ENCODE assay signal across 14 cellular contexts in the genomic region with DNA sequence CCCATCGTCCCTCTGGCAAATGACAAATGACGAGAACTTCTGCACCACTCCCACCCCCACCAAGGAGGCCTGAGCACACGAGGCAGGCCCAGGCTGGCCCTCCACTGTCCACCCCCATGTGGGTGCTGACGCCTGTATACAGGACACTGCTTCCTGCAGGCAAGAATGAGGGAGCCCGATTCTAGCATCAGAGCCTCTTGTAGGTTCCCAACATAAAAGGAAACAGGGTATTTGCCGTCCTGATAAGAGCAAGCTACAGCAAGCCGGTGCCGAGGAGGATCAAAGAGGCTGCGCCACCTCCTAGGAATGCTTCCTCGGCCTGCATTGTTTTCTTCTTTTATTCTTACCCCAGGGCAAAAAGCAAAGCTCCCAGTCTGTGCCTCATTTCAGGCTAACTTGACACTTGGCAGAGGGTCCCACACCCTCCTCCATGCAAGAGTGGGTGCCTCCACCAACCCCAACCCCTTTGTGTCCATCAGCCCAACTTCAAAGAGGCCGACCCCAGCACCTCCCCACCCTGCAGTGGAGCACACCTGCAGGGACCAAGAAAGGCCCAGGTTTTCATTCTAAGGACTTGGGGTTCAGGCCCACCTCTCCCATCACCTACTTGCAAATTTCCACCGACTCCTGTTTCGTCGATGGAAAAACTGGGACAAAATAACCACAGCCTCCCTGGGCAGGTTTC. TPM values are rescaled to one million over a fixed set of nuclear protein-coding genes. Genes with fewer than 3 reads are reported as not detected.
DNase-seq lines count a peak whose midpoint lies in the region; ATAC-seq and TF ChIP-seq lines count a peak whose summit lies in the region.
"Had no signal": no experiment of that assay in that cellular context is flagged by ENCODE, and none has a peak within 500 bp of the region (broad histone marks: within the 10 kb centered on the region; RNA-seq: fewer than 3 reads in every experiment).

No MANE protein-coding gene starts in this region.

- no peaks in the 10 kb centered on the region for H3K9me2 ChIP-seq in SK-N-SH

- H3K4me2 ChIP-seq in SK-N-SH = peak overlapping the region; percentile 17; the same call in 1 of the 2 replicates

- intact Hi-C loops in sciatic nerve (cut with DNase I) = no loop called here

- POLR2A ChIA-PET in SK-N-SH (lab: Yijun Ruan, JAX) = no interaction called here

- peaks cover 63% of the 10 kb centered on the region for H3K79me2 ChIP-seq in SK-N-SH (ENCODE audit: insufficient read depth)

- H3K27me3 ChIP-seq in SK-N-SH (ENCODE audit: insufficient read depth) = no peaks in the 10 kb centered on the region

- DNase-seq in ELF-1 (ENCODE audit: low read depth, low spot score) = peak; percentile 96
- no peak for DNase-seq in SK-N-SH
- peak; percentile 73 for DNase-seq in iPS-NIHi7 (ENCODE audit: extremely low spot score)
- no peak for DNase-seq in sciatic nerve (ENCODE audit: low spot score)
- DNase-seq in amniotic stem cell (lab: John Stamatoyannopoulos, UW) = no peak
- DNase-seq in activated CD8-positive, alpha-beta memory T cell treated with anti-CD3 and anti-CD28 coated beads, Interleukin-2, amount 50 U/mL, for 48 hours = no peak
- DNase-seq: Calu3; effector memory CD4-positive, alpha-beta T cell; Kasumi-1; NCI-H1694; NCI-H82; Right ventricle myocardium superior had no signal

- no peaks in the 10 kb centered on the region for H3K9me3 ChIP-seq in SK-N-SH

- TF ChIP-seq EP300 in SK-N-SH (IDR thresholded peaks at IDR 0.05; ENCODE audit: borderline replicate concordance in 1 of 2, low read depth in 1 of 2, low read length in 1 of 2) = no peak

- peaks cover 8% of the 10 kb centered on the region; the same call in 1 of the 2 replicates for H4K20me1 ChIP-seq in SK-N-SH (ENCODE audit: insufficient read depth)

- ATAC-seq in sciatic nerve = peak; percentile 21
- ATAC-seq in GM19328 (IDR thresholded peaks at IDR 0.05; ENCODE audit: unreplicated experiment) = no peak
- no peak for ATAC-seq in GM21367 (IDR thresholded peaks at IDR 0.05; ENCODE audit: unreplicated experiment)

- H3K36me3 ChIP-seq in SK-N-SH (replicated peaks in 1 of 2; ENCODE audit: control insufficient read depth in 1 of 2, insufficient read depth in 2 of 2, low read length in 1 of 2) = peaks cover 0 to 20% of the 10 kb centered on the region in 2 experiments

- WGBS in SK-N-SH (ENCODE audit: low lambda C conversion rate) = 90% methylated on average over 14 of the region's 14 CpGs

- no peak for TF ChIP-seq RAD21 in SK-N-SH (IDR thresholded peaks at IDR 0.05; ENCODE audit: low read length)

- no peak overlapping the region for H3K4me3 ChIP-seq in SK-N-SH (ENCODE audit: low read depth in 2 of 2, low read length in 1 of 2)

- 0 out of 4 replicates have a peak overlapping the region, but pooled peaks of 1 of the 2 experiments have one; percentile 3 for H3K27ac ChIP-seq in SK-N-SH (ENCODE audit: low read depth in 2 of 2, low read length in 1 of 2)

- CTCF ChIA-PET in SK-N-SH (lab: Yijun Ruan, JAX) = no interaction called here

- no peak for TF ChIP-seq CTCF in SK-N-SH (IDR thresholded peaks at IDR 0.05)

- H2AFZ ChIP-seq in SK-N-SH (ENCODE audit: low read depth) = no peak overlapping the region

- H3F3A ChIP-seq in SK-N-SH (replicated peaks; ENCODE audit: insufficient read depth) = peaks cover 13% of the 10 kb centered on the region

- H3K9ac ChIP-seq in SK-N-SH = no peak overlapping the region

- H3K4me1 ChIP-seq in SK-N-SH (ENCODE audit: control insufficient read depth in 1 of 2, insufficient read depth in 2 of 2, low read depth in 1 of 2, low read length in 1 of 2) = peaks cover 3 to 21% of the 10 kb centered on the region in 2 experiments; a peak in 3 of 4 replicates

TF ChIP-seq in SK-N-SH, 30 proteins besides CTCF, POLR2A, EP300 and RAD21:
- TF ChIP-seq FOXM1 (IDR thresholded peaks at IDR 0.05; ENCODE audit: low read depth) = no peak
- 0 out of 2 replicates have a peak, but pooled peaks have one; percentile 11 for TF ChIP-seq POLR2AphosphoS5 (IDR thresholded peaks at IDR 0.05; ENCODE audit: low read depth, low read length)
- TF ChIP-seq, protein P1, sequence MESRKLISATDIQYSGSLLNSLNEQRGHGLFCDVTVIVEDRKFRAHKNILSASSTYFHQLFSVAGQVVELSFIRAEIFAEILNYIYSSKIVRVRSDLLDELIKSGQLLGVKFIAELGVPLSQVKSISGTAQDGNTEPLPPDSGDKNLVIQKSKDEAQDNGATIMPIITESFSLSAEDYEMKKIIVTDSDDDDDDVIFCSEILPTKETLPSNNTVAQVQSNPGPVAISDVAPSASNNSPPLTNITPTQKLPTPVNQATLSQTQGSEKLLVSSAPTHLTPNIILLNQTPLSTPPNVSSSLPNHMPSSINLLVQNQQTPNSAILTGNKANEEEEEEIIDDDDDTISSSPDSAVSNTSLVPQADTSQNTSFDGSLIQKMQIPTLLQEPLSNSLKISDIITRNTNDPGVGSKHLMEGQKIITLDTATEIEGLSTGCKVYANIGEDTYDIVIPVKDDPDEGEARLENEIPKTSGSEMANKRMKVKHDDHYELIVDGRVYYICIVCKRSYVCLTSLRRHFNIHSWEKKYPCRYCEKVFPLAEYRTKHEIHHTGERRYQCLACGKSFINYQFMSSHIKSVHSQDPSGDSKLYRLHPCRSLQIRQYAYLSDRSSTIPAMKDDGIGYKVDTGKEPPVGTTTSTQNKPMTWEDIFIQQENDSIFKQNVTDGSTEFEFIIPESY (IDR thresholded peaks at IDR 0.05; ENCODE audit: borderline replicate concordance, low read depth) = no peak
- TF ChIP-seq, protein P2, sequence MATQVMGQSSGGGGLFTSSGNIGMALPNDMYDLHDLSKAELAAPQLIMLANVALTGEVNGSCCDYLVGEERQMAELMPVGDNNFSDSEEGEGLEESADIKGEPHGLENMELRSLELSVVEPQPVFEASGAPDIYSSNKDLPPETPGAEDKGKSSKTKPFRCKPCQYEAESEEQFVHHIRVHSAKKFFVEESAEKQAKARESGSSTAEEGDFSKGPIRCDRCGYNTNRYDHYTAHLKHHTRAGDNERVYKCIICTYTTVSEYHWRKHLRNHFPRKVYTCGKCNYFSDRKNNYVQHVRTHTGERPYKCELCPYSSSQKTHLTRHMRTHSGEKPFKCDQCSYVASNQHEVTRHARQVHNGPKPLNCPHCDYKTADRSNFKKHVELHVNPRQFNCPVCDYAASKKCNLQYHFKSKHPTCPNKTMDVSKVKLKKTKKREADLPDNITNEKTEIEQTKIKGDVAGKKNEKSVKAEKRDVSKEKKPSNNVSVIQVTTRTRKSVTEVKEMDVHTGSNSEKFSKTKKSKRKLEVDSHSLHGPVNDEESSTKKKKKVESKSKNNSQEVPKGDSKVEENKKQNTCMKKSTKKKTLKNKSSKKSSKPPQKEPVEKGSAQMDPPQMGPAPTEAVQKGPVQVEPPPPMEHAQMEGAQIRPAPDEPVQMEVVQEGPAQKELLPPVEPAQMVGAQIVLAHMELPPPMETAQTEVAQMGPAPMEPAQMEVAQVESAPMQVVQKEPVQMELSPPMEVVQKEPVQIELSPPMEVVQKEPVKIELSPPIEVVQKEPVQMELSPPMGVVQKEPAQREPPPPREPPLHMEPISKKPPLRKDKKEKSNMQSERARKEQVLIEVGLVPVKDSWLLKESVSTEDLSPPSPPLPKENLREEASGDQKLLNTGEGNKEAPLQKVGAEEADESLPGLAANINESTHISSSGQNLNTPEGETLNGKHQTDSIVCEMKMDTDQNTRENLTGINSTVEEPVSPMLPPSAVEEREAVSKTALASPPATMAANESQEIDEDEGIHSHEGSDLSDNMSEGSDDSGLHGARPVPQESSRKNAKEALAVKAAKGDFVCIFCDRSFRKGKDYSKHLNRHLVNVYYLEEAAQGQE (IDR thresholded peaks at IDR 0.05; ENCODE audit: low read depth, low read length) = peak; percentile 50; the same call in 1 of the 2 replicates
TF ChIP-seq in SK-N-SH: peak in this region for 2.

RNA-seq across cellular contexts. Expression of a gene that starts 23.8 kb away (rescaled TPM):
- polyA plus RNA-seq in SK-N-SH (2012; rRNA removed) = 68.8 and 72.3 TPM in 2 replicates
- 48.8 and 60.8 TPM in 2 replicates for polyA plus RNA-seq in SK-N-SH (2012; cell fraction: cytosol; rRNA removed)
- 141 and 170 TPM in 2 replicates for polyA plus RNA-seq in SK-N-SH (2012; cell fraction: nucleus; rRNA removed)
- 230 TPM for total RNA-seq in sciatic nerve

Comparison
In these comparisons a context has a peak if more than half of its experiments do, and no peak if none do; other contexts are left out.
1. DNase-seq: peak in ELF-1 (single experiment) and iPS-NIHi7 (single experiment); none in SK-N-SH (single experiment), sciatic nerve (single experiment), amniotic stem cell (single experiment) and activated CD8-positive, alpha-beta memory T cell treated with anti-CD3 and anti-CD28 coated beads, Interleukin-2, amount 50 U/mL, for 48 hours (single experiment).